10 cellular contexts compared by ENCODE assay signal in genomic region chr1:14598007-14598497, GRCh38. TPM values are rescaled to one million over a fixed set of nuclear protein-coding genes. Genes with fewer than 3 reads are reported as not detected.
DNase-seq lines count a peak whose midpoint lies in the region; ATAC-seq, FAIRE-seq and TF ChIP-seq lines count a peak whose summit lies in the region.
"Had no signal": no experiment of that assay in that cellular context is flagged by ENCODE, and none has a peak within 500 bp of the region (broad histone marks: within the 10 kb centered on the region; RNA-seq: fewer than 3 reads in every experiment).

No MANE protein-coding gene starts in this region.

- in situ Hi-C loops in K562 (cut with MboI) = no loop called here

- peak; percentile 36; the same call in 2 of the 3 replicates for ATAC-seq in K562
- ATAC-seq in GM21381 (IDR thresholded peaks at IDR 0.05; ENCODE audit: unreplicated experiment) = no peak
- no peak for ATAC-seq in GM18870 (IDR thresholded peaks at IDR 0.05; ENCODE audit: unreplicated experiment)

- TF ChIP-seq POLR2A in K562 (conservative IDR thresholded peaks at IDR 0.05) (no peak), testis (IDR thresholded peaks at IDR 0.05) (no peak)

- no peak for TF ChIP-seq RAD21 in K562 (CRISPR knock-in tag; conservative IDR thresholded peaks at IDR 0.05 in 1 of 2, IDR thresholded peaks at IDR 0.05 in 1 of 2)

- TF ChIP-seq EP300 in K562 (IDR thresholded peaks at IDR 0.05; ENCODE audit: low read length) = no peak

- no peak overlapping the region for H2AFZ ChIP-seq in K562 (ENCODE audit: low read depth, low read length)

- H3K4me1 ChIP-seq in K562 (replicated peaks in 1 of 2; ENCODE audit: control insufficient read depth in 2 of 2, insufficient read depth in 2 of 2, low read length in 2 of 2) (peaks cover 3 to 19% of the 10 kb centered on the region in 2 experiments; a peak in 2 of 5 replicates), testis (peaks cover 7% of the 10 kb centered on the region)

- intact Hi-C loops in K562 (cut with micrococcal nuclease) (no loop called here), testis (cut with DNase I; ENCODE audit: low total_unique reads) (no loop called here)

- WGBS in K562 (ENCODE audit: insufficient coverage, low coverage, missing lambda C conversion rate) = 13% methylated on average over 17 of the region's 26 CpGs
- WGBS in testis, 2 donors = 0 to 2% methylated on average over 3 to 25 of the region's 26 CpGs

- no TSS peak for BruUV-seq in K562 (replicated peaks; lab: Mats Ljungman, UMichigan)

- H3K79me2 ChIP-seq in K562 (ENCODE audit: control insufficient read depth, insufficient read depth, low read length) = no peaks in the 10 kb centered on the region

- no peaks in the 10 kb centered on the region for H4K20me1 ChIP-seq in K562 (replicated peaks; ENCODE audit: control insufficient read depth, insufficient read depth, low read length)

- no peaks in the 10 kb centered on the region for H3K9me1 ChIP-seq in K562 (ENCODE audit: control insufficient read depth, insufficient read depth, low read length)

- H3K36me3 ChIP-seq in K562 (ENCODE audit: control insufficient read depth, insufficient read depth, low read length) = no peaks in the 10 kb centered on the region
- no peaks in the 10 kb centered on the region for H3K36me3 ChIP-seq in testis (ENCODE audit: low read depth, missing control alignments)

- TF ChIP-seq CTCF in K562 (IDR thresholded peaks at IDR 0.05 in 2 of 3, conservative IDR thresholded peaks at IDR 0.05 in 1 of 3; ENCODE audit: insufficient read depth in 2 of 3, low read depth in 1 of 3, low read length in 3 of 3) (no peak), testis (IDR thresholded peaks at IDR 0.05) (no peak)

- no peak for FAIRE-seq in K562 (lab: Jason Lieb, UNC)

- H3K27ac ChIP-seq in K562 (ENCODE audit: extremely low read depth, low read depth, low read length) (no peak overlapping the region), layer of hippocampus (ENCODE audit: low read depth, low read length) (peak overlapping the region; percentile 62), testis (no peak overlapping the region)
- H3K27ac ChIP-seq: 22Rv1 had no signal

- POLR2A ChIA-PET in K562 (lab: Yijun Ruan, JAX) = interaction anchor here (0.9 kb wide), 1 partner anchor 13 kb away, joined by 3 read pairs; no protein-coding TSS in a partner anchor

- H3K9me3 ChIP-seq in K562 (replicated peaks; ENCODE audit: control insufficient read depth, insufficient read depth, low read depth, low read length) (no peaks in the 10 kb centered on the region), testis (no peaks in the 10 kb centered on the region)

- H3K4me3 ChIP-seq in K562 = no peak overlapping the region
- H3K4me3 ChIP-seq in testis = peak overlapping the region; percentile 41 to 64

- peaks cover 26 to 48% of the 10 kb centered on the region in 2 experiments; a peak in 4 of 5 replicates for H3K27me3 ChIP-seq in K562 (ENCODE audit: control insufficient read depth in 2 of 2, insufficient read depth in 2 of 2, low read length in 2 of 2)
- H3K27me3 ChIP-seq in layer of hippocampus (ENCODE audit: control insufficient read depth, insufficient read depth, low read length) = no peaks in the 10 kb centered on the region
- no peaks in the 10 kb centered on the region for H3K27me3 ChIP-seq in testis

- CTCF ChIA-PET in K562 (lab: Yijun Ruan, JAX; ENCODE audit: low intra/inter-chr PET ratio) = no interaction called here

- DNase-seq in DMS 273 (lab: John Stamatoyannopoulos, UW; ENCODE audit: unreplicated experiment) (peak; percentile 36), DMS 273 treated with DMSO at 0.1 percent for 48 hours (lab: John Stamatoyannopoulos, UW) (no peak), K562 (ENCODE audit: extremely low read depth in 1 of 4, low spot score in 3 of 4) (peak in 2 of 4 experiments; percentile 22 to 24), testis (no peak)
- DNase-seq in stimulated activated CD4-positive, alpha-beta T cell treated with anti-CD3 and anti-CD28 coated beads, Interleukin-2, amount 100 ng/mL, for 24 hours = no peak
- DNase-seq: activated naive CD8-positive, alpha-beta T cell treated with anti-CD3 and anti-CD28 coated beads, Interleukin-2, amount 10 ng/mL, durations not matched to agents 7 days and 5 days had no signal

- no peak overlapping the region for H3K4me2 ChIP-seq in K562 (ENCODE audit: insufficient read depth, low read length)

- H3K9ac ChIP-seq in K562 (ENCODE audit: insufficient read depth in 1 of 2, low read depth in 2 of 2, low read length in 2 of 2) = 0 out of 4 replicates have a peak overlapping the region, but pooled peaks of 1 of the 2 experiments have one; percentile 43

TF ChIP-seq in K562, 482 proteins besides CTCF, POLR2A, EP300 and RAD21:
- 0 out of 2 replicates have a peak, but pooled peaks have one; percentile 14 for TF ChIP-seq ZFX (CRISPR knock-in tag; IDR thresholded peaks at IDR 0.05)
- no peak for TF ChIP-seq RBM17 (IDR thresholded peaks at IDR 0.05; ENCODE audit: borderline replicate concordance, low read depth, low read length)
- TF ChIP-seq ZNF583 (CRISPR knock-in tag; IDR thresholded peaks at IDR 0.05) = no peak
- TF ChIP-seq ZSCAN32 (CRISPR knock-in tag; IDR thresholded peaks at IDR 0.05) = no peak
- TF ChIP-seq PHF8 (IDR thresholded peaks at IDR 0.05; ENCODE audit: borderline replicate concordance, low read length) = peak; percentile 24; the same call in 1 of the 2 replicates
- peak; percentile 15 for TF ChIP-seq KDM5B (IDR thresholded peaks at IDR 0.05; ENCODE audit: insufficient replicate concordance, low read depth, low read length)
- TF ChIP-seq GTF2B (IDR thresholded peaks at IDR 0.05; ENCODE audit: extremely low read depth, insufficient read length) = no peak
- TF ChIP-seq ZNF224 (CRISPR knock-in tag; IDR thresholded peaks at IDR 0.05) = no peak
- no peak for TF ChIP-seq ETV1 (tag; conservative IDR thresholded peaks at IDR 0.05; ENCODE audit: low read depth)

RNA-seq across cellular contexts. Expression of gene KAZN, which starts 0.4 kb away (rescaled TPM):
- 7.9 and 9.6 TPM in 2 replicates for total RNA-seq in K562 (2011; cell fraction: chromatin; rRNA removed; ENCODE audit: low replicate concordance)
- total RNA-seq in K562 (2011; cell fraction: nucleolus; rRNA removed) = 4.5 and 7.5 TPM in 2 replicates
- 11.1 and 15.3 TPM in 2 replicates for total RNA-seq in K562 (2011; cell fraction: nucleoplasm; rRNA removed)
- total RNA-seq in K562 (2014; rRNA removed) = 5.4 and 7.7 TPM in 2 replicates
- 4.2 and 5.1 TPM in 2 replicates for total RNA-seq in K562 (2014; rRNA removed; fragmentation: Illumina TruSeq; extraction: Trizol)
- 5.4 and 5.5 TPM in 2 replicates for total RNA-seq in K562 (2015; rRNA removed; fragmentation: Illumina TruSeq; extraction: Trizol)
- total RNA-seq in K562 (2021) = 20.9 and 21.6 TPM in 2 replicates
- polyA plus RNA-seq in K562 (2011; rRNA removed) = 2.1 and 4.6 TPM in 2 replicates
- polyA plus RNA-seq in K562 (2011; cell fraction: cytosol; rRNA removed) = 2.4 and 4.5 TPM in 2 replicates
- polyA plus RNA-seq in K562 (2011; cell fraction: nucleus; rRNA removed) = 8.0 and 13.3 TPM in 2 replicates
- 11.9 and 13.9 TPM in 2 replicates for polyA plus RNA-seq in K562 (2012)
- polyA plus RNA-seq in K562 (2014; fragmentation: Illumina TruSeq; extraction: Trizol) = 15.1 and 15.8 TPM in 2 replicates
- polyA plus RNA-seq in K562 (2014; fragmentation: Nextera tagmentation; extraction: Ambion mirVana) = 1 to 10 TPM; 3.5 to 6.4 TPM
- 9.5 and 11.6 TPM in 2 replicates for polyA plus RNA-seq in K562 (2014; rRNA removed)
- polyA minus RNA-seq in K562 (2011; rRNA and poly(A)+ RNA removed) = 1.9 and 3.4 TPM in 2 replicates
- polyA minus RNA-seq in K562 (2011; cell fraction: cytosol; rRNA and poly(A)+ RNA removed) = 2.6 and 7.2 TPM in 2 replicates
- 3.1 and 6.9 TPM in 2 replicates for polyA minus RNA-seq in K562 (2011; cell fraction: nucleus; rRNA and poly(A)+ RNA removed)
- 10 to 100 TPM; 12.1 to 13.8 TPM for total RNA-seq in testis
- 14.6 TPM for polyA plus RNA-seq in testis (ENCODE audit: insufficient read depth, low read depth, low replicate concordance)
